ENCODE assay signal across 8 cellular contexts in the genomic region with DNA sequence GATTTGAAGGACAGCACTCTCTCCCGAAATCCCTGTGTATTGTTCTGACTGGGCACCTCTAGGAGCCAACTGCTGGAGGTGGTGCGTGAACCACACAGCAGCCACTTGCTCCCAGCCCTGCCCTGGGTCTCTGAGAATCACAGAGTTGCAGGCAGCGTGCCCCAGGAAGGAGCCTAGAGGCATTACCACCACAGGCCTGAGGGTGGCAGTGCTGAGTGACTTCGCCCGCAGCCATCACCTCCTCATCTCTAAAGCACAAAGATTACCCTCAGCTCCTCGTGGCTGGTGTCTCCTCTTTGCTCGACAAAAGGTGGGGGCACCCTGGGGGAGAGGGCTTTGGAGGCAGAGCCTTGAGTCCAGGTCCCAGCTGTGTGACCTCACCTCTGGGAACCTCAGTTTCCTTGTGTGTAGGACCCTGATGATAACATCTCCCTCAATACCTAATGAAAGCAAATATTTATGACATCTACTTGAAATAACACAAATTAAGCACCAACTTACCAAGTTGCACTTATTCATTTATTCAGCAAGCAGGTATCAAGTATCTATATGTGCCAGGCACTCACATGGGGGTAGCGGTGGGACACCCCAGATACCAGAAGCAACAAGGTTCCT.
A peak's percentile ranks its signal among the peaks of the same experiment; 100 is the strongest.
DNase-seq lines count a peak whose midpoint lies in the region; ATAC-seq and TF ChIP-seq lines count a peak whose summit lies in the region.

No MANE protein-coding gene starts in this region.

- BruUV-seq in MCF 10A (replicated peaks; lab: Mats Ljungman, UMichigan) = no TSS peak

- peak; percentile 81 for TF ChIP-seq CTCF in DND-41 (IDR thresholded peaks at IDR 0.05; ENCODE audit: borderline replicate concordance, extremely low read depth, low read length, poor library complexity, severe bottlenecking)
- TF ChIP-seq CTCF in LNCaP clone FGC (IDR thresholded peaks at IDR 0.05; ENCODE audit: control insufficient read depth, extremely low read depth, insufficient read depth) = peak; percentile 51
- peak; percentile 96 for TF ChIP-seq CTCF in WERI-Rb-1 (IDR thresholded peaks at IDR 0.05; ENCODE audit: low read depth, low read length)
- TF ChIP-seq CTCF in MCF 10A (IDR thresholded peaks at IDR 0.05; ENCODE audit: unreplicated experiment) = peak; percentile 50

- H3K4me3 Mint-ChIP-seq in MCF 10A (ENCODE audit: unreplicated experiment) = no peak overlapping the region

- no peaks in the 10 kb centered on the region for H3K9me3 Mint-ChIP-seq in MCF 10A (ENCODE audit: unreplicated experiment)

- DNase-seq in DND-41 = peak; percentile 49
- no peak for DNase-seq in LNCaP clone FGC (ENCODE audit: low read depth)
- peak; percentile 65 for DNase-seq in WERI-Rb-1
- peak; percentile 48 for DNase-seq in MCF 10A (ENCODE audit: unreplicated experiment)
- peak; percentile 7 for DNase-seq in kidney glomerular epithelial cell (lab: John Stamatoyannopoulos, UW)
- DNase-seq in stimulated activated CD4-positive, alpha-beta T cell treated with anti-CD3 and anti-CD28 coated beads, TNF-alpha, amount 100 ng/mL, for 24 hours (ENCODE audit: low read depth in 3 of 3) = peak; percentile 34 to 60 (median 35)
- no peak for DNase-seq in NK-92 (lab: John Stamatoyannopoulos, UW; ENCODE audit: unreplicated experiment)

- H3K4me1 ChIP-seq in DND-41 (ENCODE audit: insufficient read depth, low read length) = no peaks in the 10 kb centered on the region

- no peak overlapping the region for H3K4me3 ChIP-seq in DND-41 (ENCODE audit: low read depth in 1 of 2, low read length in 2 of 2)
- no peak overlapping the region for H3K4me3 ChIP-seq in LNCaP clone FGC (ENCODE audit: low read depth, low read length)
- H3K4me3 ChIP-seq in WERI-Rb-1 (ENCODE audit: low read depth, low read length) = no peak overlapping the region

- CTCF ChIA-PET in MCF 10A (lab: Yijun Ruan, JAX) = interaction anchor here (0.6 to 1.4 kb wide), 5 partner anchors 30 to 454 kb away, joined by 3 to 4 read pairs (median 3); a partner anchor contains a TSS

- peaks cover 3% of the 10 kb centered on the region; the same call in 1 of the 2 replicates for H4K20me1 ChIP-seq in DND-41 (ENCODE audit: insufficient read depth, low read length)

- no peak overlapping the region for H2AFZ ChIP-seq in DND-41 (ENCODE audit: low read depth, low read length)

- H3K4me1 Mint-ChIP-seq in MCF 10A (ENCODE audit: insufficient read depth, unreplicated experiment) = peaks cover 18% of the 10 kb centered on the region

- H3K36me3 Mint-ChIP-seq in MCF 10A (ENCODE audit: insufficient read depth, unreplicated experiment) = no peaks in the 10 kb centered on the region

- ATAC-seq in DND-41 (ENCODE audit: insufficient read depth, low read depth) = peak; percentile 75
- ATAC-seq in HG02981 (IDR thresholded peaks at IDR 0.05; ENCODE audit: unreplicated experiment) = no peak

- POLR2A ChIA-PET in MCF 10A (lab: Yijun Ruan, JAX) = no interaction called here

- H3K27ac Mint-ChIP-seq in MCF 10A (ENCODE audit: low read depth, unreplicated experiment) = no peak overlapping the region

- no peak overlapping the region for H3K9ac ChIP-seq in DND-41 (ENCODE audit: low read depth, low read length)

- H3K9me3 ChIP-seq in DND-41 (ENCODE audit: insufficient read depth, low read length, severe bottlenecking) = no peaks in the 10 kb centered on the region
- H3K9me3 ChIP-seq in WERI-Rb-1 (ENCODE audit: severe bottlenecking) = no peaks in the 10 kb centered on the region

- intact Hi-C loops in MCF 10A (cut with micrococcal nuclease) = loop anchor here (1.0 to 5.0 kb wide), 3 partner anchors 35 to 116 kb away; no protein-coding TSS in a partner anchor

- H3K27me3 Mint-ChIP-seq in MCF 10A (ENCODE audit: insufficient read depth, unreplicated experiment) = no peaks in the 10 kb centered on the region

- H3K36me3 ChIP-seq in DND-41 (ENCODE audit: insufficient read depth, low read length) (no peaks in the 10 kb centered on the region), WERI-Rb-1 (no peaks in the 10 kb centered on the region)

- H3K79me2 ChIP-seq in DND-41 (ENCODE audit: insufficient read depth, low read length) = no peaks in the 10 kb centered on the region

- no peak overlapping the region for H3K27ac ChIP-seq in DND-41 (ENCODE audit: low read length)
- H3K27ac ChIP-seq in WERI-Rb-1 = no peak overlapping the region

- H3K27me3 ChIP-seq in DND-41 (ENCODE audit: insufficient read depth, low read length, poor library complexity) = peaks cover 3% of the 10 kb centered on the region
- H3K27me3 ChIP-seq in WERI-Rb-1 (ENCODE audit: insufficient read depth, low read depth, severe bottlenecking) = no peaks in the 10 kb centered on the region

- no peak overlapping the region for H3K4me2 ChIP-seq in DND-41 (ENCODE audit: insufficient read depth, low read length)

Comparison
In these comparisons a context has a peak if more than half of its experiments do, and no peak if none do; other contexts are left out.
1. DNase-seq: peak in DND-41 (single experiment), WERI-Rb-1 (single experiment), MCF 10A (single experiment), kidney glomerular epithelial cell (single experiment) and stimulated activated CD4-positive, alpha-beta T cell treated with anti-CD3 and anti-CD28 coated beads, TNF-alpha, amount 100 ng/mL, for 24 hours (3 of 3); none in LNCaP clone FGC (single experiment) and NK-92 (single experiment).
2. Peak in every context shown above with its lines, with median percentiles within 50 percentile points of each other: CTCF ChIP-seq.